In the genomic region with DNA sequence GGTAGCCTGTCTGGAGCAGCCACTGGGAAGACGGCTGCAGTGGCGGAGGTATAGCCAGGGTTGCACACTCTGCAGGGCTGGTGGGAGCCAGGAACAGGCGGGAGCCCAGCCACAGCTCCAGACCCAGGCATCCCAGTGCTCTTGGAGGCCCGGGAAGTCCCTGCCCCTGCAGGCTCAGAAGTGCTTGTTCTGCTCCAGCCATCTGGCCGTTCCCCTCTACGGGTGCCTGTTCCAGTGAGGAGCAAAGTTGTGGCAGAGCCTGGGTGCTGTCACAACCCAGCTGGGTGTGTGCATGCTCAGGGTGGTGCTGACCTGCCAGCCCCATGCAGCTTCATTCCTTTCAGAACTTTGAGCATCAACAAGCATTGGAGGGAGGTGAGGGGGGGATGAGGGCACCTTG, we compare ENCODE assay signal across 10 cellular contexts.
"Had no signal": no experiment of that assay in that cellular context is flagged by ENCODE, and none has a peak within 500 bp of the region (broad histone marks: within the 10 kb centered on the region; RNA-seq: fewer than 3 reads in every experiment).

No MANE protein-coding gene starts in this region.

- H3K4me1 ChIP-seq: HAP-1 had no signal

- ATAC-seq: GM23338 had no signal

- DNase-seq: GM23248, GOT3, H7, H9, HCEC 1CT, HFFc6 had no signal

- H3K27ac ChIP-seq: GM23248 had no signal

- FAIRE-seq: H1, H54 had no signal

- H3K36me3 ChIP-seq: HAP-1 had no signal

- H3K9me3 ChIP-seq: HAP-1 had no signal

- H3K4me3 ChIP-seq: GM23248, GM23338, HAP-1 had no signal
